In the genomic region with DNA sequence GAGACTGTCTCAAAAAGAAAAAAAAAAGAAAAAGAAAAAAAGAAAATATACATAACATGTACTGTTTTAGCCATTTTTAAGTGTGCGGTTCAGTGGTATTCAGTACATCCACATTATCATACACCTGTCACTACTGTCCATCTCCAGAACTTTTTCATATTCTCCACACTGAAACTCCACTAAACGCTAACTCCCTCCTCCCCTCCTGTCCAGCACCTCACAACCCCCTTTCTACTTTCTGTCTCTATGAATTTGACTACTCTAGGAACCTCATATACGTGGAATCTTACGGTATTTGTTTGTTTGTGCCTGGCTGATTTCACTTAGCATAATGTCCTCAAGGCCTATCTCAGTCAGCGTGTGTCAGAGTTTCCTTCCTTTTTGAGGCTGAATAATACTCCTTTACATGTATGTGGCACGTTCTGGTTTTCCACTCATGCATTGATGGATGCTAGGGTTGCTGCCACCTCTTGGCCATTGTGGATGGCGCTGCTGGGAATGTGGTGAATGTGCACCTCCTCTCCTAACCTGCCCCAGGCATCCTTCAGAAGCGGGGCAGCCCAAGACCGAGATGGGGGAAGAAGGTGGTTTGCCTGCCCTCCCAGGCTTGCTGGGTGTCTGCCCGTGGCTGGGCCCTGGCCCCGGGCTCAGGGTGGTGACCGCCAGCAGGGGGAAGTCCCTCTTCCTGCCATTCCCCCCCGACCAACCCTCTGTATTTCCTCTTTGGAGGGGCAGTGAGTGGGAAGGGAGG, we compare ENCODE assay signal across 8 cellular contexts.
DNase-seq lines count a peak whose midpoint lies in the region; ATAC-seq, FAIRE-seq and TF ChIP-seq lines count a peak whose summit lies in the region.

No MANE protein-coding gene starts in this region.

- no peak for FAIRE-seq in frontal cortex (lab: Jason Lieb, UNC)

- no peaks in the 10 kb centered on the region for H3K27me3 Mint-ChIP-seq in activated T-cell treated with anti-CD3 and anti-CD28 coated beads, Interleukin-2, amount 50 U/mL, for 4 hours (ENCODE audit: low read depth)

- H3K4me1 ChIP-seq in HEK293 (ENCODE audit: control insufficient read depth, insufficient read depth, low read length): no peaks in the 10 kb centered on the region

- no peak overlapping the region for H3K27ac ChIP-seq in HEK293 (ENCODE audit: extremely low read depth, low read depth, low read length)

- H3K4me1 Mint-ChIP-seq in activated T-cell treated with anti-CD3 and anti-CD28 coated beads, Interleukin-2, amount 50 U/mL, for 4 hours (ENCODE audit: low read depth): peaks cover 88% of the 10 kb centered on the region

- H3K9me3 ChIP-seq in HEK293 (ENCODE audit: control insufficient read depth, insufficient read depth, low read depth, low read length): no peaks in the 10 kb centered on the region

- H3K4me3 ChIP-seq in AG09309 (ENCODE audit: control insufficient read depth, low read depth, low read length): no peak overlapping the region
- no peak overlapping the region for H3K4me3 ChIP-seq in HEK293 (ENCODE audit: low read depth, low read length)

- H3K36me3 Mint-ChIP-seq in activated T-cell treated with anti-CD3 and anti-CD28 coated beads, Interleukin-2, amount 50 U/mL, for 4 hours (ENCODE audit: insufficient read depth): peaks cover 5% of the 10 kb centered on the region

- TF ChIP-seq CTCF in AG09309 (IDR thresholded peaks at IDR 0.05; ENCODE audit: control insufficient read depth, insufficient read depth, low read depth, low read length, missing control alignments): peak; percentile 38
- no peak; the same call in 1 of the 2 replicates for TF ChIP-seq CTCF in HEK293 (tag by site-specific recombination; IDR thresholded peaks at IDR 0.05)
- TF ChIP-seq CTCF in GM13976 (IDR thresholded peaks at IDR 0.05; ENCODE audit: borderline replicate concordance, control extremely low read depth, extremely low read depth, insufficient read depth, missing control alignments): no peak

- CTCF ChIA-PET in HEK293 (lab: Yijun Ruan, JAX): interaction anchor here (1.2 kb wide), 1 partner anchor 76 kb away, joined by 4 read pairs; no protein-coding TSS in a partner anchor

- POLR2A ChIA-PET in HEK293 (lab: Yijun Ruan, JAX): no interaction called here

- H3K36me3 ChIP-seq in HEK293 (ENCODE audit: control insufficient read depth in 2 of 2, insufficient read depth in 1 of 2, low read length in 2 of 2): peaks cover 0 to 7% of the 10 kb centered on the region in 2 experiments; a peak in 1 of 3 replicates

- in situ Hi-C loops in GM13976 (cut with MboI; ENCODE audit: low sequenced_read_pairs, unreplicated experiment): no loop called here

- DNase-seq in AG09309 (ENCODE audit: low read depth) (no peak), kidney tubule cell (ENCODE audit: low spot score) (peak; percentile 54), frontal cortex (ENCODE audit: low spot score in 2 of 2) (no peak), superior temporal gyrus (ENCODE audit: extremely low spot score) (no peak), NCI-H2029 (lab: John Stamatoyannopoulos, UW) (no peak), GM13976 (ENCODE audit: low spot score) (no peak)
- peak; percentile 27 for DNase-seq in activated T-cell treated with anti-CD3 and anti-CD28 coated beads, Interleukin-2, amount 50 U/mL, for 4 hours

- no peaks in the 10 kb centered on the region for H3K9me3 Mint-ChIP-seq in activated T-cell treated with anti-CD3 and anti-CD28 coated beads, Interleukin-2, amount 50 U/mL, for 4 hours

- peak in 1 of 2 donors; percentile 13 for ATAC-seq in activated T-cell treated with anti-CD3 and anti-CD28 coated beads, Interleukin-2, amount 50 U/mL, for 4 hours

- peak overlapping the region; percentile 8 for H3K4me3 Mint-ChIP-seq in activated T-cell treated with anti-CD3 and anti-CD28 coated beads, Interleukin-2, amount 50 U/mL, for 4 hours

TF ChIP-seq in HEK293, 187 proteins besides CTCF, POLR2A, EP300 and RAD21:
- TF ChIP-seq, protein P1, sequence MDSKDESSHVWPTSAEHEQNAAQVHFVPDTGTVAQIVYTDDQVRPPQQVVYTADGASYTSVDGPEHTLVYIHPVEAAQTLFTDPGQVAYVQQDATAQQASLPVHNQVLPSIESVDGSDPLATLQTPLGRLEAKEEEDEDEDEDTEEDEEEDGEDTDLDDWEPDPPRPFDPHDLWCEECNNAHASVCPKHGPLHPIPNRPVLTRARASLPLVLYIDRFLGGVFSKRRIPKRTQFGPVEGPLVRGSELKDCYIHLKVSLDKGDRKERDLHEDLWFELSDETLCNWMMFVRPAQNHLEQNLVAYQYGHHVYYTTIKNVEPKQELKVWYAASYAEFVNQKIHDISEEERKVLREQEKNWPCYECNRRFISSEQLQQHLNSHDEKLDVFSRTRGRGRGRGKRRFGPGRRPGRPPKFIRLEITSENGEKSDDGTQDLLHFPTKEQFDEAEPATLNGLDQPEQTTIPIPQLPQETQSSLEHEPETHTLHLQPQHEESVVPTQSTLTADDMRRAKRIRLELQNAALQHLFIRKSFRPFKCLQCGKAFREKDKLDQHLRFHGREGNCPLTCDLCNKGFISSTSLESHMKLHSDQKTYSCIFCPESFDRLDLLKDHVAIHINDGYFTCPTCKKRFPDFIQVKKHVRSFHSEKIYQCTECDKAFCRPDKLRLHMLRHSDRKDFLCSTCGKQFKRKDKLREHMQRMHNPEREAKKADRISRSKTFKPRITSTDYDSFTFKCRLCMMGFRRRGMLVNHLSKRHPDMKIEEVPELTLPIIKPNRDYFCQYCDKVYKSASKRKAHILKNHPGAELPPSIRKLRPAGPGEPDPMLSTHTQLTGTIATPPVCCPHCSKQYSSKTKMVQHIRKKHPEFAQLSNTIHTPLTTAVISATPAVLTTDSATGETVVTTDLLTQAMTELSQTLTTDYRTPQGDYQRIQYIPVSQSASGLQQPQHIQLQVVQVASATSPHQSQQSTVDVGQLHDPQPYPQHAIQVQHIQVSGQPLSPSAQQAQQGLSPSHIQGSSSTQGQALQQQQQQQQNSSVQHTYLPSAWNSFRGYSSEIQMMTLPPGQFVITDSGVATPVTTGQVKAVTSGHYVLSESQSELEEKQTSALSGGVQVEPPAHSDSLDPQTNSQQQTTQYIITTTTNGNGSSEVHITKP (tag by site-specific recombination; IDR thresholded peaks at IDR 0.05): peak; percentile 29; the same call in 1 of the 2 replicates
- TF ChIP-seq ZNF146 (tag by site-specific recombination; IDR thresholded peaks at IDR 0.05): peak; percentile 85
- TF ChIP-seq, protein P2, sequence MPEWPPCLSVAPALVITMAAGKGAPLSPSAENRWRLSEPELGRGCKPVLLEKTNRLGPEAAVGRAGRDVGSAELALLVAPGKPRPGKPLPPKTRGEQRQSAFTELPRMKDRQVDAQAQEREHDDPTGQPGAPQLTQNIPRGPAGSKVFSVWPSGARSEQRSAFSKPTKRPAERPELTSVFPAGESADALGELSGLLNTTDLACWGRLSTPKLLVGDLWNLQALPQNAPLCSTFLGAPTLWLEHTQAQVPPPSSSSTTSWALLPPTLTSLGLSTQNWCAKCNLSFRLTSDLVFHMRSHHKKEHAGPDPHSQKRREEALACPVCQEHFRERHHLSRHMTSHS (tag by site-specific recombination; IDR thresholded peaks at IDR 0.05): no peak

Comparison
In these comparisons a context has a peak if more than half of its experiments do, and no peak if none do; other contexts are left out.
1. DNase-seq: peak in activated T-cell treated with anti-CD3 and anti-CD28 coated beads, Interleukin-2, amount 50 U/mL, for 4 hours (single experiment) and kidney tubule cell (single experiment); none in AG09309 (single experiment), frontal cortex (0 of 2), superior temporal gyrus (single experiment), NCI-H2029 (single experiment) and GM13976 (single experiment).